In genomic region chr1:103365860-103366569, GRCh38 we compare ENCODE assay signal across 21 cellular contexts.
A peak's percentile ranks its signal among the peaks of the same experiment; 100 is the strongest.
DNase-seq lines count a peak whose midpoint lies in the region; ATAC-seq and TF ChIP-seq lines count a peak whose summit lies in the region.
"Had no signal": no experiment of that assay in that cellular context is flagged by ENCODE, and none has a peak within 500 bp of the region (broad histone marks: within the 10 kb centered on the region; RNA-seq: fewer than 3 reads in every experiment).

No MANE protein-coding gene starts in this region.

- H3K4me1 ChIP-seq in ovary (ENCODE audit: insufficient read depth), result no peaks in the 10 kb centered on the region
- H3K4me1 ChIP-seq: BE2C, HAP-1, SJCRH30 had no signal

- H3K27me3 ChIP-seq in ovary, result no peaks in the 10 kb centered on the region
- H3K27me3 ChIP-seq: BE2C, SJCRH30 had no signal

- no peak overlapping the region for H3K4me3 ChIP-seq in ovary
- H3K4me3 ChIP-seq: HAP-1, PC-9, SJCRH30 had no signal

- CTCF ChIA-PET in activated CD4-positive, alpha-beta T cell treated with anti-CD3 and anti-CD28 coated beads for 36 hours (lab: Charles Lee), result no interaction called here
- CTCF ChIA-PET in activated CD8-positive, alpha-beta T cell treated with anti-CD3 and anti-CD28 coated beads for 36 hours (lab: Charles Lee), result no interaction called here

- in situ Hi-C loops in KBM-7 (cut with MboI; ENCODE audit: low pct_unique_long_range_greater_than_20kb, low sequenced_read_pairs), result no loop called here

- peaks cover 2% of the 10 kb centered on the region for H3K27me3 Mint-ChIP-seq in activated CD4-positive, alpha-beta T cell treated with anti-CD3 and anti-CD28 coated beads for 36 hours
- no peaks in the 10 kb centered on the region for H3K27me3 Mint-ChIP-seq in activated CD8-positive, alpha-beta T cell treated with anti-CD3 and anti-CD28 coated beads for 36 hours
- H3K27me3 Mint-ChIP-seq: CD4-positive, CD25-positive, alpha-beta regulatory T cell had no signal

- DNase-seq in activated CD4-positive, alpha-beta T cell treated with anti-CD3 and anti-CD28 coated beads for 36 hours, result no peak
- DNase-seq in activated CD4-positive, alpha-beta T cell treated with anti-CD3 and anti-CD28 coated beads for 1 hour, result no peak
- DNase-seq in KBM-7, result peak; percentile 30
- DNase-seq in activated CD8-positive, alpha-beta T cell treated with anti-CD3 and anti-CD28 coated beads for 36 hours, result no peak
- DNase-seq in stimulated activated effector memory CD8-positive, alpha-beta T cell treated with anti-CD3 and anti-CD28 coated beads, Interleukin-12 subunit alpha, Interleukin-12 subunit beta, amount 100 ng/mL, for 72 hours (ENCODE audit: low spot score in 2 of 2), result no peak
- no peak for DNase-seq in NCI-H2081 (lab: John Stamatoyannopoulos, UW)
- no peak for DNase-seq in ovary
- DNase-seq: BE2C; COR-L47; DMS 273 treated with DMSO at 0.1 percent for 48 hours; DND-41; NCI-H1092; NCI-H1436 treated with DMSO at 0.1 percent for 48 hours; NCI-H2029; NCI-H748 treated with DMSO at 0.1 percent for 48 hours; NK-92 treated with Interleukin-12 subunit alpha and Interleukin-12 subunit beta, amount 100 ng/mL, for 24 hours; PC-9; SJCRH30 had no signal

- no peak for TF ChIP-seq EP300 in ovary (IDR thresholded peaks at IDR 0.05)

- intact Hi-C loops in activated CD4-positive, alpha-beta T cell treated with anti-CD3 and anti-CD28 coated beads for 36 hours (cut with DNase I, micrococcal nuclease), result loop anchor here in 1 of 2 experiments (10.0 kb wide), 1 partner anchor 149 kb away; no protein-coding TSS in a partner anchor
- intact Hi-C loops in activated CD8-positive, alpha-beta T cell treated with anti-CD3 and anti-CD28 coated beads for 36 hours (cut with micrococcal nuclease), result no loop called here
- intact Hi-C loops in ovary (cut with DNase I), result no loop called here

- H3K9me3 Mint-ChIP-seq in activated CD4-positive, alpha-beta T cell treated with anti-CD3 and anti-CD28 coated beads for 36 hours (ENCODE audit: low read depth), result no peaks in the 10 kb centered on the region
- no peaks in the 10 kb centered on the region for H3K9me3 Mint-ChIP-seq in activated CD8-positive, alpha-beta T cell treated with anti-CD3 and anti-CD28 coated beads for 36 hours
- H3K9me3 Mint-ChIP-seq in stimulated activated effector memory CD8-positive, alpha-beta T cell treated with anti-CD3 and anti-CD28 coated beads, Interleukin-12 subunit alpha, Interleukin-12 subunit beta, amount 100 ng/mL, for 72 hours, result no peaks in the 10 kb centered on the region

- no peak overlapping the region for H3K4me3 Mint-ChIP-seq in activated CD4-positive, alpha-beta T cell treated with anti-CD3 and anti-CD28 coated beads for 36 hours
- no peak overlapping the region for H3K4me3 Mint-ChIP-seq in activated CD8-positive, alpha-beta T cell treated with anti-CD3 and anti-CD28 coated beads for 36 hours
- H3K4me3 Mint-ChIP-seq in stimulated activated effector memory CD8-positive, alpha-beta T cell treated with anti-CD3 and anti-CD28 coated beads, Interleukin-12 subunit alpha, Interleukin-12 subunit beta, amount 100 ng/mL, for 72 hours, result no peak overlapping the region
- H3K4me3 Mint-ChIP-seq: CD4-positive, CD25-positive, alpha-beta regulatory T cell had no signal

- ATAC-seq in activated CD4-positive, alpha-beta T cell treated with anti-CD3 and anti-CD28 coated beads for 36 hours, result peak; percentile 72
- ATAC-seq in activated CD8-positive, alpha-beta T cell treated with anti-CD3 and anti-CD28 coated beads for 36 hours, result peak; percentile 57
- ATAC-seq in stimulated activated effector memory CD8-positive, alpha-beta T cell treated with anti-CD3 and anti-CD28 coated beads, Interleukin-12 subunit alpha, Interleukin-12 subunit beta, amount 100 ng/mL, for 72 hours, result peak; percentile 78

- no peak for TF ChIP-seq POLR2A in ovary (IDR thresholded peaks at IDR 0.05)

- no peaks in the 10 kb centered on the region for H3K36me3 ChIP-seq in ovary
- H3K36me3 ChIP-seq: BE2C, HAP-1, SJCRH30 had no signal

- no peaks in the 10 kb centered on the region for H3K9me3 ChIP-seq in ovary
- H3K9me3 ChIP-seq: BE2C, HAP-1, SJCRH30 had no signal

- no peaks in the 10 kb centered on the region for H3K4me1 Mint-ChIP-seq in activated CD4-positive, alpha-beta T cell treated with anti-CD3 and anti-CD28 coated beads for 36 hours
- no peaks in the 10 kb centered on the region for H3K4me1 Mint-ChIP-seq in activated CD8-positive, alpha-beta T cell treated with anti-CD3 and anti-CD28 coated beads for 36 hours (ENCODE audit: low read depth)
- no peaks in the 10 kb centered on the region for H3K4me1 Mint-ChIP-seq in stimulated activated effector memory CD8-positive, alpha-beta T cell treated with anti-CD3 and anti-CD28 coated beads, Interleukin-12 subunit alpha, Interleukin-12 subunit beta, amount 100 ng/mL, for 72 hours
- H3K4me1 Mint-ChIP-seq: CD4-positive, CD25-positive, alpha-beta regulatory T cell had no signal

- no peaks in the 10 kb centered on the region for H3K36me3 Mint-ChIP-seq in activated CD4-positive, alpha-beta T cell treated with anti-CD3 and anti-CD28 coated beads for 36 hours (ENCODE audit: low read depth)
- no peaks in the 10 kb centered on the region for H3K36me3 Mint-ChIP-seq in activated CD8-positive, alpha-beta T cell treated with anti-CD3 and anti-CD28 coated beads for 36 hours (ENCODE audit: low read depth)
- H3K36me3 Mint-ChIP-seq in stimulated activated effector memory CD8-positive, alpha-beta T cell treated with anti-CD3 and anti-CD28 coated beads, Interleukin-12 subunit alpha, Interleukin-12 subunit beta, amount 100 ng/mL, for 72 hours, result no peaks in the 10 kb centered on the region
- H3K36me3 Mint-ChIP-seq: CD4-positive, CD25-positive, alpha-beta regulatory T cell had no signal

- no peak overlapping the region for H3K27ac ChIP-seq in ovary
- H3K27ac ChIP-seq: PC-9, RWPE1, SJCRH30 had no signal

- no peak for TF ChIP-seq CTCF in activated CD8-positive, alpha-beta T cell treated with anti-CD3 and anti-CD28 coated beads for 36 hours (IDR thresholded peaks at IDR 0.05)
- TF ChIP-seq CTCF in ovary (IDR thresholded peaks at IDR 0.05), result no peak

- POLR2A ChIA-PET in activated CD4-positive, alpha-beta T cell treated with anti-CD3 and anti-CD28 coated beads for 36 hours (lab: Charles Lee), result no interaction called here
- POLR2A ChIA-PET in activated CD8-positive, alpha-beta T cell treated with anti-CD3 and anti-CD28 coated beads for 36 hours (lab: Charles Lee), result no interaction called here

- H3K27ac Mint-ChIP-seq in activated CD4-positive, alpha-beta T cell treated with anti-CD3 and anti-CD28 coated beads for 36 hours, result no peak overlapping the region
- H3K27ac Mint-ChIP-seq in activated CD8-positive, alpha-beta T cell treated with anti-CD3 and anti-CD28 coated beads for 36 hours, result no peak overlapping the region
- no peak overlapping the region for H3K27ac Mint-ChIP-seq in stimulated activated effector memory CD8-positive, alpha-beta T cell treated with anti-CD3 and anti-CD28 coated beads, Interleukin-12 subunit alpha, Interleukin-12 subunit beta, amount 100 ng/mL, for 72 hours
- H3K27ac Mint-ChIP-seq: CD4-positive, CD25-positive, alpha-beta regulatory T cell had no signal

- 92 to 96% (median 94%) methylated on average over 5 of the region's 5 CpGs for WGBS in ovary, 3 donors
